ENCODE assay signal across 9 cellular contexts in genomic region chr22:36334081-36334831, GRCh38. TPM values are rescaled to one million over a fixed set of nuclear protein-coding genes. Genes with fewer than 3 reads are reported as not detected.
DNase-seq lines count a peak whose midpoint lies in the region; ATAC-seq, FAIRE-seq and TF ChIP-seq lines count a peak whose summit lies in the region.
"Had no signal": no experiment of that assay in that cellular context is flagged by ENCODE, and none has a peak within 500 bp of the region (broad histone marks: within the 10 kb centered on the region; RNA-seq: fewer than 3 reads in every experiment).

No MANE protein-coding gene starts in this region.

- peak overlapping the region; percentile 78 to 99 (median 90) for H3K27ac Mint-ChIP-seq in CD14-positive monocyte
- peak overlapping the region; percentile 96 for H3K27ac Mint-ChIP-seq in astrocyte (ENCODE audit: unreplicated experiment)

- H3K36me3 Mint-ChIP-seq in CD14-positive monocyte (peaks cover 66 to 97% of the 10 kb centered on the region in 2 donors), astrocyte (ENCODE audit: low read depth, unreplicated experiment) (peaks cover 54% of the 10 kb centered on the region)

- H3K27me3 Mint-ChIP-seq in CD14-positive monocyte (ENCODE audit: low read depth in 3 of 3) (no peaks in the 10 kb centered on the region), astrocyte (ENCODE audit: low read depth, unreplicated experiment) (no peaks in the 10 kb centered on the region)

- H3K4me2 ChIP-seq in astrocyte (ENCODE audit: low read length): peak overlapping the region; percentile 69

- H3K4me1 ChIP-seq in astrocyte (ENCODE audit: insufficient read depth, low read length) (peaks cover 97% of the 10 kb centered on the region), lung (ENCODE audit: control insufficient read depth in 2 of 2, insufficient read depth in 2 of 2, low read length in 2 of 2) (peaks cover 47 to 58% of the 10 kb centered on the region in 2 donors), urinary bladder (ENCODE audit: insufficient read depth) (peaks cover 6% of the 10 kb centered on the region)

- no peak for TF ChIP-seq CTCF in CD14-positive monocyte (IDR thresholded peaks at IDR 0.05)
- no peak for TF ChIP-seq CTCF in astrocyte (IDR thresholded peaks at IDR 0.05; ENCODE audit: insufficient read depth, low read depth, low read length)
- TF ChIP-seq CTCF in lung (IDR thresholded peaks at IDR 0.05; ENCODE audit: control extremely low read depth, extremely low read depth): no peak
- no peak for TF ChIP-seq CTCF in GM13976 (IDR thresholded peaks at IDR 0.05; ENCODE audit: borderline replicate concordance, control extremely low read depth, extremely low read depth, insufficient read depth, missing control alignments)

- H3K4me3 Mint-ChIP-seq in CD14-positive monocyte (peak overlapping the region in 1 of 2 donors; percentile 57), astrocyte (ENCODE audit: unreplicated experiment) (peak overlapping the region; percentile 9)

- ATAC-seq in lung (ENCODE audit: insufficient read depth, low FRiP score) (no peak), HG03045 (IDR thresholded peaks at IDR 0.05; ENCODE audit: unreplicated experiment) (no peak)

- H3K27me3 ChIP-seq in astrocyte (ENCODE audit: insufficient read depth, low read length) (no peaks in the 10 kb centered on the region), lung (ENCODE audit: control insufficient read depth, insufficient read depth) (no peaks in the 10 kb centered on the region)

- FAIRE-seq in astrocyte (lab: Jason Lieb, UNC): no peak
- FAIRE-seq: endometrium had no signal

- 41 to 42% methylated on average over 25 of the region's 25 CpGs for WGBS in lung, 2 donors
- WGBS in urinary bladder: 55% methylated on average over 25 of the region's 25 CpGs

- no peak overlapping the region for H2AFZ ChIP-seq in astrocyte (ENCODE audit: low read depth, low read length)

- H3K9me3 Mint-ChIP-seq in CD14-positive monocyte (peaks cover 0 to 2% (median 0%) of the 10 kb centered on the region in 7 donors), astrocyte (ENCODE audit: unreplicated experiment) (no peaks in the 10 kb centered on the region)

- intact Hi-C loops in CD14-positive monocyte (cut with micrococcal nuclease): loop anchor here (5.0 kb wide), 4 partner anchors 38 to 123 kb away; partner anchors contain the start of gene MYH9 (in 1 of the 2)

- H3K4me3 ChIP-seq in astrocyte (ENCODE audit: insufficient read depth, low read depth, low read length) (no peak overlapping the region), lung (no peak overlapping the region), urinary bladder (ENCODE audit: low read depth, low read length) (no peak overlapping the region)

- in situ Hi-C loops in GM13976 (cut with MboI; ENCODE audit: low sequenced_read_pairs, unreplicated experiment): no loop called here

- H3K27ac ChIP-seq in astrocyte (ENCODE audit: low read depth, low read length): peak overlapping the region; percentile 99
- H3K27ac ChIP-seq in lung (ENCODE audit: low read depth in 1 of 2, low read length in 1 of 2): peak overlapping the region; percentile 95 to 97
- H3K27ac ChIP-seq in urinary bladder (ENCODE audit: low read depth): peak overlapping the region; percentile 57

- H4K20me1 ChIP-seq in astrocyte (ENCODE audit: insufficient read depth, low read length): peaks cover 72% of the 10 kb centered on the region

- peaks cover 64% of the 10 kb centered on the region for H3K36me3 ChIP-seq in astrocyte (ENCODE audit: insufficient read depth, low read length)
- peaks cover 6 to 41% of the 10 kb centered on the region in 2 donors for H3K36me3 ChIP-seq in lung (ENCODE audit: control insufficient read depth in 2 of 2, insufficient read depth in 2 of 2, low read length in 2 of 2)
- H3K36me3 ChIP-seq in urinary bladder (ENCODE audit: insufficient read depth): no peaks in the 10 kb centered on the region

- peaks cover 94% of the 10 kb centered on the region for H3K4me1 Mint-ChIP-seq in CD14-positive monocyte
- peaks cover 88% of the 10 kb centered on the region for H3K4me1 Mint-ChIP-seq in astrocyte (ENCODE audit: low read depth, unreplicated experiment)

- H3K9me3 ChIP-seq in astrocyte (ENCODE audit: insufficient read depth, low read depth, low read length) (no peaks in the 10 kb centered on the region), lung (ENCODE audit: control insufficient read depth in 2 of 2, insufficient read depth in 1 of 2, low read length in 1 of 2) (no peaks in the 10 kb centered on the region)

- H3K79me2 ChIP-seq in astrocyte (ENCODE audit: insufficient read depth, low read length): peaks cover 99% of the 10 kb centered on the region

- DNase-seq in CD14-positive monocyte (ENCODE audit: low spot score) (peak; percentile 67), M059J (ENCODE audit: low read depth) (peak; percentile 45), astrocyte (ENCODE audit: low read depth) (no peak), lung (ENCODE audit: low spot score) (no peak), RPMI8226 (no peak), GM13976 (ENCODE audit: low spot score) (no peak)

- H3K9ac ChIP-seq in astrocyte (ENCODE audit: low read length): peak overlapping the region; percentile 92

RNA-seq across cellular contexts. Expression of gene MYH9, which starts 53.5 kb away (rescaled TPM):
- polyA plus RNA-seq in CD14-positive monocyte (10 to 100 TPM; 35.6 to 79.5 TPM), lung (100 to 1,000 TPM; 184 to 266 TPM), urinary bladder (258 TPM)
- total RNA-seq in M059J (2014; rRNA removed; shearing (Covaris generic)): 151 and 320 TPM in 2 replicates
- total RNA-seq in astrocyte (2,278 and 2,469 TPM in 2 replicates), lung (100 to 1,000 TPM; 398 to 667 TPM), urinary bladder (150 TPM)

Comparison
In these comparisons a context has a peak if more than half of its experiments do, and no peak if none do; other contexts are left out.
1. DNase-seq: peak in CD14-positive monocyte (single experiment) and M059J (single experiment); none in astrocyte (single experiment), lung (single experiment), RPMI8226 (single experiment) and GM13976 (single experiment).
2. Peak in every context shown above with its lines, with median percentiles within 50 percentile points of each other: H3K27ac ChIP-seq.